In genomic region chr6:18656506-18656905, GRCh38 we compare ENCODE assay signal across 27 cellular contexts.
"Had no signal": no experiment of that assay in that cellular context is flagged by ENCODE, and none has a peak within 500 bp of the region (broad histone marks: within the 10 kb centered on the region; RNA-seq: fewer than 3 reads in every experiment).

No MANE protein-coding gene starts in this region.

- H3K27me3 Mint-ChIP-seq: activated B cell treated with CpG ODN at 0.5 μM for 24 hours; activated T-helper 17 cell treated with anti-CD3 and anti-CD28 coated beads, Interleukin-2, amount 50 U/mL, for 72 hours; dendritic cell treated with granulocyte-macrophage colony-stimulating factor and Interleukin-4, amounts not matched to agents 40 ng/mL and 50 ng/mL, for 4 days; natural killer cell treated with Interleukin-12 subunit alpha and Interleukin-12 subunit beta and Interleukin-15 and Interleukin-18, amount 100 ng/mL, for 72 hours; stimulated activated naive CD8-positive, alpha-beta T cell treated with anti-CD3 and anti-CD28 coated beads, Interleukin-15, Interleukin-2, amounts not matched to agents 100 ng/mL and 50 ng/mL, for 24 hours had no signal

- H3K27me3 ChIP-seq: breast epithelium, esophagus muscularis mucosa, foreskin keratinocyte, heart left ventricle, left lung, uterus had no signal

- H3K4me3 ChIP-seq: breast epithelium, esophagus muscularis mucosa, heart left ventricle, left lung, lung, mucosa of descending colon, skin epidermis, thoracic aorta, uterus had no signal

- H3K9me3 ChIP-seq: breast epithelium, mucosa of descending colon, thoracic aorta, uterus had no signal

- H3K27ac Mint-ChIP-seq: activated B cell treated with CpG ODN at 0.5 μM for 24 hours; activated CD8-positive, alpha-beta T cell treated with anti-CD3 and anti-CD28 coated beads for 36 hours; activated naive CD4-positive, alpha-beta T cell treated with anti-CD3 and anti-CD28 coated beads, Interleukin-2, amount 50 U/mL, for 72 hours; activated T-helper 17 cell treated with anti-CD3 and anti-CD28 coated beads, Interleukin-2, amount 50 U/mL, for 72 hours; dendritic cell treated with granulocyte-macrophage colony-stimulating factor and Interleukin-4, amounts not matched to agents 40 ng/mL and 50 ng/mL, for 4 days; natural killer cell treated with Interleukin-12 subunit alpha and Interleukin-12 subunit beta and Interleukin-15 and Interleukin-18, amount 100 ng/mL, for 72 hours; stimulated activated naive CD8-positive, alpha-beta T cell treated with anti-CD3 and anti-CD28 coated beads, Interleukin-15, Interleukin-2, amounts not matched to agents 100 ng/mL and 50 ng/mL, for 24 hours; type B pancreatic cell had no signal

- DNase-seq: activated B cell treated with CpG ODN at 0.5 μM for 24 hours; activated CD4-positive, alpha-beta T cell treated with anti-CD3 and anti-CD28 coated beads, Interleukin-2, amount 50 U/mL, for 1 hour; activated CD8-positive, alpha-beta T cell treated with anti-CD3 and anti-CD28 coated beads for 36 hours; activated naive CD4-positive, alpha-beta T cell; activated T-cell treated with anti-CD3 and anti-CD28 coated beads, Interleukin-2, amount 50 U/mL, for 4 hours; central memory CD4-positive, alpha-beta T cell; foreskin keratinocyte; heart left ventricle; hypothalamus; kidney glomerular epithelial cell; mucosa of descending colon; stimulated activated CD4-positive, alpha-beta T cell treated with anti-CD3 and anti-CD28 coated beads, Interleukin-12 subunit alpha, Interleukin-12 subunit beta, amount 100 ng/mL, for 4 hours; stimulated activated CD4-positive, alpha-beta T cell treated with anti-CD3 and anti-CD28 coated beads, Interleukin-4, amount 100 ng/mL, for 1 hour; uterus had no signal

- H3K4me1 Mint-ChIP-seq: activated B cell treated with CpG ODN at 0.5 μM for 24 hours; activated T-helper 17 cell treated with anti-CD3 and anti-CD28 coated beads, Interleukin-2, amount 50 U/mL, for 72 hours had no signal

- H3K36me3 ChIP-seq: breast epithelium, esophagus muscularis mucosa, heart left ventricle, left lung, thoracic aorta, uterus had no signal

- H3K4me1 ChIP-seq: breast epithelium, esophagus muscularis mucosa, heart left ventricle, left lung, uterus had no signal

- H3K27ac ChIP-seq: breast epithelium, esophagus muscularis mucosa, foreskin keratinocyte, heart left ventricle, left lung, skin epidermis, thoracic aorta, uterus had no signal

- H3K36me3 Mint-ChIP-seq: activated naive CD4-positive, alpha-beta T cell treated with anti-CD3 and anti-CD28 coated beads, Interleukin-2, amount 50 U/mL, for 72 hours; type B pancreatic cell had no signal

- ATAC-seq: activated CD8-positive, alpha-beta T cell treated with anti-CD3 and anti-CD28 coated beads for 36 hours; activated naive CD4-positive, alpha-beta T cell treated with anti-CD3 and anti-CD28 coated beads, Interleukin-2, amount 50 U/mL, for 72 hours; activated T-cell treated with anti-CD3 and anti-CD28 coated beads, Interleukin-2, amount 50 U/mL, for 4 hours; activated T-helper 17 cell treated with anti-CD3 and anti-CD28 coated beads, Interleukin-2, amount 50 U/mL, for 72 hours; foreskin keratinocyte; heart left ventricle; left lung; mucosa of descending colon; natural killer cell treated with Interleukin-12 subunit alpha and Interleukin-12 subunit beta and Interleukin-15 and Interleukin-18, amount 100 ng/mL, for 72 hours; sciatic nerve had no signal

- H3K4me3 Mint-ChIP-seq: activated B cell treated with CpG ODN at 0.5 μM for 24 hours; activated CD8-positive, alpha-beta T cell treated with anti-CD3 and anti-CD28 coated beads for 36 hours; activated T-cell treated with anti-CD3 and anti-CD28 coated beads, Interleukin-2, amount 50 U/mL, for 4 hours; activated T-helper 17 cell treated with anti-CD3 and anti-CD28 coated beads, Interleukin-2, amount 50 U/mL, for 72 hours; dendritic cell treated with granulocyte-macrophage colony-stimulating factor and Interleukin-4, amounts not matched to agents 40 ng/mL and 50 ng/mL, for 4 days; natural killer cell treated with Interleukin-12 subunit alpha and Interleukin-12 subunit beta and Interleukin-15 and Interleukin-18, amount 100 ng/mL, for 72 hours; stimulated activated naive CD8-positive, alpha-beta T cell treated with anti-CD3 and anti-CD28 coated beads, Interleukin-15, Interleukin-2, amounts not matched to agents 100 ng/mL and 50 ng/mL, for 24 hours; type B pancreatic cell had no signal
